ENCODE assay signal across 1 cellular context in genomic region chr19:12806242-12807131, GRCh38.
TF ChIP-seq lines count a peak whose summit lies in the region.

Gene RNASEH2A (plus strand): TSS chr19:12806584. CDS start chr19:12806674, 90 bp downstream.

TF ChIP-seq in GM12878, 131 proteins besides CTCF, POLR2A, EP300 and RAD21 (continued from another document):
- TF ChIP-seq, protein P1, sequence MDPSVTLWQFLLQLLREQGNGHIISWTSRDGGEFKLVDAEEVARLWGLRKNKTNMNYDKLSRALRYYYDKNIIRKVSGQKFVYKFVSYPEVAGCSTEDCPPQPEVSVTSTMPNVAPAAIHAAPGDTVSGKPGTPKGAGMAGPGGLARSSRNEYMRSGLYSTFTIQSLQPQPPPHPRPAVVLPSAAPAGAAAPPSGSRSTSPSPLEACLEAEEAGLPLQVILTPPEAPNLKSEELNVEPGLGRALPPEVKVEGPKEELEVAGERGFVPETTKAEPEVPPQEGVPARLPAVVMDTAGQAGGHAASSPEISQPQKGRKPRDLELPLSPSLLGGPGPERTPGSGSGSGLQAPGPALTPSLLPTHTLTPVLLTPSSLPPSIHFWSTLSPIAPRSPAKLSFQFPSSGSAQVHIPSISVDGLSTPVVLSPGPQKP (IDR thresholded peaks at IDR 0.05; ENCODE audit: low read depth, low read length) = peak; percentile 50; the same call in 1 of the 2 replicates
- TF ChIP-seq CUX1 (IDR thresholded peaks at IDR 0.05; ENCODE audit: insufficient replicate concordance, low read depth, low read length) = no peak
TF ChIP-seq in GM12878: peak in this region for 41.
